In genomic region chr6:13573669-13574110, GRCh38 we compare ENCODE assay signal across 8 cellular contexts. TPM values are rescaled to one million over a fixed set of nuclear protein-coding genes. Genes with fewer than 3 reads are reported as not detected.
DNase-seq lines count a peak whose midpoint lies in the region; ATAC-seq and TF ChIP-seq lines count a peak whose summit lies in the region.

No MANE protein-coding gene starts in this region.

- H4K20me1 ChIP-seq in KMS-11 (ENCODE audit: insufficient read depth): no peaks in the 10 kb centered on the region

- peaks cover under 1% of the 10 kb centered on the region for H3K27me3 Mint-ChIP-seq in activated T-cell treated with anti-CD3 and anti-CD28 coated beads, Interleukin-2, amount 50 U/mL, for 4 hours (ENCODE audit: low read depth)

- DNase-seq in DMS53 treated with DMSO at 0.1 percent for 48 hours (lab: John Stamatoyannopoulos, UW; ENCODE audit: unreplicated experiment) (peak; percentile 20), sciatic nerve (ENCODE audit: low spot score) (no peak), epidermal melanocyte (ENCODE audit: insufficient read length, low spot score) (no peak)
- no peak for DNase-seq in activated T-cell treated with anti-CD3 and anti-CD28 coated beads, Interleukin-2, amount 50 U/mL, for 4 hours

- peak overlapping the region; percentile 74 for H3K4me3 Mint-ChIP-seq in activated T-cell treated with anti-CD3 and anti-CD28 coated beads, Interleukin-2, amount 50 U/mL, for 4 hours

- H3K79me2 ChIP-seq in KMS-11 (ENCODE audit: insufficient read depth, low read depth): no peaks in the 10 kb centered on the region; the same call in 1 of the 2 replicates

- H3K4me3 ChIP-seq in KMS-11 (IDR thresholded peaks at IDR 0.05; ENCODE audit: insufficient read depth, low read depth, low read length): no peak overlapping the region
- H3K4me3 ChIP-seq in gastroesophageal sphincter: peak overlapping the region; percentile 68 to 74
- H3K4me3 ChIP-seq in neutrophil (ENCODE audit: low read depth in 1 of 2, low read length in 1 of 2): peak overlapping the region; percentile 95 to 98

- no peak for TF ChIP-seq EP300 in gastroesophageal sphincter (IDR thresholded peaks at IDR 0.05)

- peaks cover 5% of the 10 kb centered on the region for H3K9me3 Mint-ChIP-seq in activated T-cell treated with anti-CD3 and anti-CD28 coated beads, Interleukin-2, amount 50 U/mL, for 4 hours

- intact Hi-C loops in sciatic nerve (cut with DNase I): no loop called here

- WGBS in gastroesophageal sphincter (ENCODE audit: low coverage in 1 of 2), 2 donors: 6% methylated on average over 11 of the region's 14 CpGs; no CpG with 5 or more reads in 1 of the 2 donors

- no peak for ATAC-seq in activated T-cell treated with anti-CD3 and anti-CD28 coated beads, Interleukin-2, amount 50 U/mL, for 4 hours
- ATAC-seq in gastroesophageal sphincter (peak; percentile 26), sciatic nerve (no peak), GM19467 (IDR thresholded peaks at IDR 0.05; ENCODE audit: unreplicated experiment) (no peak)

- H3K36me3 ChIP-seq in KMS-11 (ENCODE audit: insufficient read depth) (no peaks in the 10 kb centered on the region), gastroesophageal sphincter (no peaks in the 10 kb centered on the region), neutrophil (no peaks in the 10 kb centered on the region)

- peaks cover 18% of the 10 kb centered on the region for H3K4me1 Mint-ChIP-seq in activated T-cell treated with anti-CD3 and anti-CD28 coated beads, Interleukin-2, amount 50 U/mL, for 4 hours (ENCODE audit: low read depth)

- peak overlapping the region; percentile 47 for H3K4me2 ChIP-seq in KMS-11

- H3K27ac ChIP-seq in KMS-11: peak overlapping the region; percentile 94
- peak overlapping the region; percentile 84 to 98 (median 94) for H3K27ac ChIP-seq in gastroesophageal sphincter
- H3K27ac ChIP-seq in neutrophil: peak overlapping the region; percentile 93

- H3K36me3 Mint-ChIP-seq in activated T-cell treated with anti-CD3 and anti-CD28 coated beads, Interleukin-2, amount 50 U/mL, for 4 hours (ENCODE audit: insufficient read depth): peaks cover 4% of the 10 kb centered on the region

- H3K9ac ChIP-seq in KMS-11: peak overlapping the region; percentile 91; the same call in 1 of the 2 replicates

- H3K4me1 ChIP-seq in KMS-11 (ENCODE audit: low read depth, poor library complexity, severe bottlenecking) (peaks cover 13% of the 10 kb centered on the region), gastroesophageal sphincter (peaks cover 0 to 18% (median 0%) of the 10 kb centered on the region in 3 donors), neutrophil (ENCODE audit: control insufficient read depth in 1 of 2, insufficient read depth in 1 of 2, low read depth in 1 of 2, low read length in 1 of 2) (peaks cover 22 to 27% of the 10 kb centered on the region in 2 experiments)

- no peaks in the 10 kb centered on the region for H3K9me3 ChIP-seq in gastroesophageal sphincter
- no peaks in the 10 kb centered on the region for H3K9me3 ChIP-seq in neutrophil

- TF ChIP-seq POLR2A in gastroesophageal sphincter (IDR thresholded peaks at IDR 0.05): no peak

- TF ChIP-seq CTCF in KMS-11 (conservative IDR thresholded peaks at IDR 0.05; ENCODE audit: low read depth, low read length) (no peak; the same call in 1 of the 2 replicates), gastroesophageal sphincter (IDR thresholded peaks at IDR 0.05) (no peak), neutrophil (IDR thresholded peaks at IDR 0.05) (no peak)

- peak overlapping the region; percentile 58 for H2AFZ ChIP-seq in KMS-11 (ENCODE audit: low read depth)

- H3K27me3 ChIP-seq in KMS-11 (ENCODE audit: insufficient read depth, low read depth) (no peaks in the 10 kb centered on the region), gastroesophageal sphincter (no peaks in the 10 kb centered on the region), neutrophil (no peaks in the 10 kb centered on the region)

RNA-seq across cellular contexts. Expression of gene SIRT5, which starts 0.7 kb away (rescaled TPM):
- total RNA-seq in activated T-cell treated with anti-CD3 and anti-CD28 coated beads, Interleukin-2, amount 50 U/mL, for 4 hours: 1 to 10 TPM; 6.5 to 7.8 (median 7.1) TPM
- total RNA-seq in gastroesophageal sphincter (10 to 100 TPM in 2 of 4 donors, 1 to 10 TPM in 2; 7.5 to 13.1 (median 10.0) TPM), sciatic nerve (15.9 TPM)

RNA-seq across cellular contexts. Expression of gene NOL7, which starts 41.4 kb away (rescaled TPM):
- 100 to 1,000 TPM; 194 to 213 (median 201) TPM for total RNA-seq in activated T-cell treated with anti-CD3 and anti-CD28 coated beads, Interleukin-2, amount 50 U/mL, for 4 hours
- 100 to 1,000 TPM in 2 of 4 donors, 10 to 100 TPM in 2; 92.4 to 120 (median 98.5) TPM for total RNA-seq in gastroesophageal sphincter
- 59.2 TPM for total RNA-seq in sciatic nerve
